ENCODE assay signal across 8 cellular contexts in genomic region chr10:46282460-46283216, GRCh38. TPM values are rescaled to one million over a fixed set of nuclear protein-coding genes. Genes with fewer than 3 reads are reported as not detected.
A peak's percentile ranks its signal among the peaks of the same experiment; 100 is the strongest.
DNase-seq lines count a peak whose midpoint lies in the region; ATAC-seq and TF ChIP-seq lines count a peak whose summit lies in the region.

No MANE protein-coding gene starts in this region.

- H3K4me1 Mint-ChIP-seq in T-helper 2 cell treated with Interferon-gamma antibody and Interleukin-4, amounts not matched to agents 5 μg/mL and 100 μg/mL, for 36 hours (ENCODE audit: low read depth) = peaks cover 20% of the 10 kb centered on the region

- peak overlapping the region; percentile 62 for H3K4me2 ChIP-seq in DND-41 (ENCODE audit: insufficient read depth, low read length)
- H3K4me2 ChIP-seq in hepatocyte = peak overlapping the region; percentile 96

- H3K27ac Mint-ChIP-seq in T-helper 2 cell treated with Interferon-gamma antibody and Interleukin-4, amounts not matched to agents 5 μg/mL and 100 μg/mL, for 36 hours = no peak overlapping the region

- no peaks in the 10 kb centered on the region for H3K9me3 Mint-ChIP-seq in T-helper 2 cell treated with Interferon-gamma antibody and Interleukin-4, amounts not matched to agents 5 μg/mL and 100 μg/mL, for 36 hours

- DNase-seq in DND-41 (peak; percentile 58), astrocyte of the spinal cord (ENCODE audit: low read depth, low spot score) (peak; percentile 61), hepatocyte (ENCODE audit: low spot score) (peak; percentile 86)
- peak; percentile 72 for DNase-seq in T-helper 2 cell treated with Interferon-gamma antibody and Interleukin-4, amounts not matched to agents 5 μg/mL and 100 μg/mL, for 36 hours (ENCODE audit: low spot score)

- ATAC-seq in DND-41 (ENCODE audit: insufficient read depth, low read depth) (peak; percentile 57), HG03432 (IDR thresholded peaks at IDR 0.05; ENCODE audit: unreplicated experiment) (peak; percentile 48), GM21825 (IDR thresholded peaks at IDR 0.05; ENCODE audit: unreplicated experiment) (no peak), HG02981 (IDR thresholded peaks at IDR 0.05; ENCODE audit: unreplicated experiment) (no peak)

- H3K4me3 ChIP-seq in DND-41 (ENCODE audit: low read depth in 1 of 2, low read length in 2 of 2) (peak overlapping the region in 1 of 2 experiments; percentile 52; a peak in 3 of 4 replicates), astrocyte of the spinal cord (ENCODE audit: low read depth, low read length) (peak overlapping the region; percentile 20), hepatocyte (peak overlapping the region; percentile 67), rectal smooth muscle tissue (ENCODE audit: low read length) (peak overlapping the region; percentile 71)

- peaks cover 5% of the 10 kb centered on the region for H3K27me3 ChIP-seq in DND-41 (ENCODE audit: insufficient read depth, low read length, poor library complexity)
- peaks cover 5% of the 10 kb centered on the region for H3K27me3 ChIP-seq in hepatocyte
- H3K27me3 ChIP-seq in rectal smooth muscle tissue (ENCODE audit: control insufficient read depth, insufficient read depth, low read length) = no peaks in the 10 kb centered on the region

- TF ChIP-seq CTCF in DND-41 (IDR thresholded peaks at IDR 0.05; ENCODE audit: borderline replicate concordance, extremely low read depth, low read length, poor library complexity, severe bottlenecking) (no peak), astrocyte of the spinal cord (IDR thresholded peaks at IDR 0.05; ENCODE audit: low read depth, low read length) (no peak), hepatocyte (IDR thresholded peaks at IDR 0.05; ENCODE audit: poor library complexity) (no peak)

- no peaks in the 10 kb centered on the region for H3K79me2 ChIP-seq in DND-41 (ENCODE audit: insufficient read depth, low read length)
- no peaks in the 10 kb centered on the region for H3K79me2 ChIP-seq in hepatocyte

- in situ Hi-C loops in astrocyte of the spinal cord (cut with HindIII; ENCODE audit: low sequenced_read_pairs) = no loop called here

- no peaks in the 10 kb centered on the region for H3K9me2 ChIP-seq in hepatocyte (replicated peaks; ENCODE audit: insufficient read depth)

- H3K9ac ChIP-seq in DND-41 (ENCODE audit: low read depth, low read length) (peak overlapping the region; percentile 39; the same call in 1 of the 2 replicates), rectal smooth muscle tissue (ENCODE audit: low read length) (no peak overlapping the region)

- H4K20me1 ChIP-seq in DND-41 (ENCODE audit: insufficient read depth, low read length) (no peaks in the 10 kb centered on the region), hepatocyte (ENCODE audit: insufficient read depth, poor library complexity, severe bottlenecking) (no peaks in the 10 kb centered on the region)

- no peaks in the 10 kb centered on the region for H3K36me3 ChIP-seq in DND-41 (ENCODE audit: insufficient read depth, low read length)
- H3K36me3 ChIP-seq in hepatocyte (replicated peaks; ENCODE audit: insufficient read depth, low read depth) = no peaks in the 10 kb centered on the region
- H3K36me3 ChIP-seq in rectal smooth muscle tissue (ENCODE audit: control insufficient read depth, insufficient read depth, low read length) = no peaks in the 10 kb centered on the region

- no peaks in the 10 kb centered on the region for H3K9me3 ChIP-seq in DND-41 (ENCODE audit: insufficient read depth, low read length, severe bottlenecking)
- H3K9me3 ChIP-seq in hepatocyte (ENCODE audit: low read depth) = no peaks in the 10 kb centered on the region

- H3K27ac ChIP-seq in DND-41 (ENCODE audit: low read length) = no peak overlapping the region
- H3K27ac ChIP-seq in hepatocyte = no peak overlapping the region
- H3K27ac ChIP-seq in rectal smooth muscle tissue (ENCODE audit: low read depth, low read length) = no peak overlapping the region

- peak overlapping the region; percentile 63 for H2AFZ ChIP-seq in DND-41 (ENCODE audit: low read depth, low read length)
- peak overlapping the region; percentile 60 for H2AFZ ChIP-seq in hepatocyte

- H3K4me1 ChIP-seq in DND-41 (ENCODE audit: insufficient read depth, low read length) (peaks cover 27% of the 10 kb centered on the region), hepatocyte (ENCODE audit: insufficient read depth) (peaks cover 5% of the 10 kb centered on the region), rectal smooth muscle tissue (ENCODE audit: control insufficient read depth, insufficient read depth, low read length) (no peaks in the 10 kb centered on the region)

- H3K36me3 Mint-ChIP-seq in T-helper 2 cell treated with Interferon-gamma antibody and Interleukin-4, amounts not matched to agents 5 μg/mL and 100 μg/mL, for 36 hours (ENCODE audit: low read depth) = no peaks in the 10 kb centered on the region

- H3K27me3 Mint-ChIP-seq in T-helper 2 cell treated with Interferon-gamma antibody and Interleukin-4, amounts not matched to agents 5 μg/mL and 100 μg/mL, for 36 hours (ENCODE audit: low read depth) = peaks cover 38% of the 10 kb centered on the region

- peak overlapping the region; percentile 71 for H3K4me3 Mint-ChIP-seq in T-helper 2 cell treated with Interferon-gamma antibody and Interleukin-4, amounts not matched to agents 5 μg/mL and 100 μg/mL, for 36 hours

- 4% methylated on average over 51 of the region's 58 CpGs for WGBS in hepatocyte (ENCODE audit: low lambda C conversion rate, missing lambda C conversion rate)

RNA-seq across cellular contexts. Expression of gene ANTXRL, which starts 4.2 kb away (rescaled TPM):
- total RNA-seq in hepatocyte = not detected in 2 replicates
- not detected in 2 replicates for polyA plus RNA-seq in hepatocyte

Comparison
In these comparisons a context has a peak if more than half of its experiments do, and no peak if none do; other contexts are left out.
1. ATAC-seq: peak in DND-41 (single experiment) and HG03432 (single experiment); none in GM21825 (single experiment) and HG02981 (single experiment).
2. Peak in every context shown above with its lines, with median percentiles within 50 percentile points of each other: DNase-seq.